13 cellular contexts compared by ENCODE assay signal in the genomic region with DNA sequence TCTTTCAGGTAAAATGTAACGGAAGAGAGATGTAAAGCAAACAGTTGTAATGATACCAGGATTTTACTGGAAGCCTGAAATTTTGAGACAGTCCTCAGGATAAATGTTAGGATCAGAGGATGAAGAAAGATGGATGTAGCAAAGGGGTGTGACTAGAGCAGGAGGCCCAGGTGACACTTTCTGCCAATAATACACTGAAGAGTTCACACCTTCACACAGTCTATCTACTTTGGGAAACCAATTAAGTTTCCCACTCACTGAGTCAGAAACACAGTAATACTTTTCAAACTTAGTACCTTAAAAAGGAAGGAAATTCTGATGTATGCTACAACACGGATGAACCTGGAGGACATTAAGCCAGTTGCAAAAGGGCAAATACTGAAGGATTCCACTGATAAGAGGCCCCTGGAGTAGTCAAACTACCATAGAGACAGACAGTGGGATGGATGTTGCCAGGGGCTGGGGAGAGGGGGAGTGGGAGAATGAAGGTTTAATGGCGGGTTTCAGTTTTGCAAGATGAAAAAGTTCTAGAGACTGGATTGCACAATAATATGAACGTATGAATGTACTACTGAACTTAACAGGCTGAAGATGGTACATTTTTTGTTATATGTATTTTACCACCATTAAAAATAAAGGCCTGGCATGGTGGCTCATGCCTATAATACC.
A peak's percentile ranks its signal among the peaks of the same experiment; 100 is the strongest.
DNase-seq lines count a peak whose midpoint lies in the region; ATAC-seq, FAIRE-seq and TF ChIP-seq lines count a peak whose summit lies in the region.
"Had no signal": no experiment of that assay in that cellular context is flagged by ENCODE, and none has a peak within 500 bp of the region (broad histone marks: within the 10 kb centered on the region; RNA-seq: fewer than 3 reads in every experiment).

No MANE protein-coding gene starts in this region.

- TF ChIP-seq CTCF in HepG2 (CRISPR knock-in tag; IDR thresholded peaks at IDR 0.05), result no peak
- TF ChIP-seq CTCF in right lobe of liver (IDR thresholded peaks at IDR 0.05), result no peak
- no peak for TF ChIP-seq CTCF in RWPE2 (IDR thresholded peaks at IDR 0.05; ENCODE audit: poor library complexity, severe bottlenecking)
- no peak for TF ChIP-seq CTCF in brain (conservative IDR thresholded peaks at IDR 0.05)
- no peak for TF ChIP-seq CTCF in endodermal cell (conservative IDR thresholded peaks at IDR 0.05)
- TF ChIP-seq CTCF in foreskin fibroblast (IDR thresholded peaks at IDR 0.05; ENCODE audit: low read depth, low read length), result no peak

- POLR2A ChIA-PET in HepG2 (lab: Yijun Ruan, JAX), result interaction anchor here (0.9 kb wide), 1 partner anchor 28 kb away, joined by 3 read pairs; no protein-coding TSS in a partner anchor

- no peak overlapping the region for H2AFZ ChIP-seq in HepG2 (ENCODE audit: low read length)

- no peak overlapping the region for H3K27ac ChIP-seq in HepG2 (ENCODE audit: extremely low read length, insufficient read depth, low read length)
- H3K27ac ChIP-seq in right lobe of liver, result no peak overlapping the region
- H3K27ac ChIP-seq in RWPE2 (ENCODE audit: poor library complexity, severe bottlenecking), result peak overlapping the region; percentile 60
- peak overlapping the region; percentile 95 for H3K27ac ChIP-seq in substantia nigra (ENCODE audit: low read depth, low read length, poor library complexity, severe bottlenecking)
- no peak overlapping the region for H3K27ac ChIP-seq in endodermal cell (ENCODE audit: low read depth, low read length)

- H3K4me3 ChIP-seq in HepG2 (replicated peaks in 1 of 3; ENCODE audit: insufficient read depth in 1 of 3, low read depth in 2 of 3, low read length in 3 of 3) (no peak overlapping the region), right lobe of liver (no peak overlapping the region), RWPE2 (ENCODE audit: severe bottlenecking) (no peak overlapping the region), endodermal cell (ENCODE audit: low read length) (no peak overlapping the region), foreskin fibroblast (ENCODE audit: low read depth in 1 of 2, low read length in 2 of 2) (no peak overlapping the region)
- H3K4me3 ChIP-seq: esophagus muscularis mucosa, stomach had no signal

- H3K4me2 ChIP-seq in HepG2 (ENCODE audit: low read depth, low read length), result peak overlapping the region; percentile 89

- H4K20me1 ChIP-seq in HepG2 (ENCODE audit: insufficient read depth, low read length), result peaks cover 61% of the 10 kb centered on the region

- ATAC-seq in HepG2 (no peak), right lobe of liver (no peak), RWPE2 (ENCODE audit: low read depth) (no peak)

- in situ Hi-C loops in HepG2 (cut with HindIII; ENCODE audit: extremely low pct_ligation_motif_present, low pct_unique_long_range_greater_than_20kb), result no loop called here

- H3K27me3 Mint-ChIP-seq in brain (peaks cover 8% of the 10 kb centered on the region), endodermal cell (ENCODE audit: insufficient read depth) (no peaks in the 10 kb centered on the region)

- H3K9me3 ChIP-seq in HepG2 (ENCODE audit: low read length), result no peaks in the 10 kb centered on the region
- H3K9me3 ChIP-seq in right lobe of liver, result no peaks in the 10 kb centered on the region
- no peaks in the 10 kb centered on the region for H3K9me3 ChIP-seq in RWPE2 (ENCODE audit: severe bottlenecking)
- no peaks in the 10 kb centered on the region for H3K9me3 ChIP-seq in endodermal cell (ENCODE audit: control insufficient read depth, low read length)
- H3K9me3 ChIP-seq: esophagus muscularis mucosa, stomach had no signal

- H3K36me3 Mint-ChIP-seq in brain (no peaks in the 10 kb centered on the region), endodermal cell (ENCODE audit: low read depth) (no peaks in the 10 kb centered on the region)

- peak overlapping the region; percentile 1 to 93 (median 89) for H3K4me3 Mint-ChIP-seq in brain
- H3K4me3 Mint-ChIP-seq in endodermal cell, result no peak overlapping the region

- H3K79me2 ChIP-seq in HepG2 (ENCODE audit: insufficient read depth, low read length), result peaks cover 57% of the 10 kb centered on the region

- H3K27ac Mint-ChIP-seq in brain, result peak overlapping the region in 4 of 5 experiments; percentile 17 to 98 (median 80)
- H3K27ac Mint-ChIP-seq in endodermal cell, result no peak overlapping the region

- H3K4me1 ChIP-seq in HepG2 (ENCODE audit: insufficient read depth, low read length) (peaks cover 85% of the 10 kb centered on the region), right lobe of liver (peaks cover 0 to 82% (median 25%) of the 10 kb centered on the region in 4 donors), RWPE2 (ENCODE audit: insufficient read depth, poor library complexity, severe bottlenecking) (peaks cover 43% of the 10 kb centered on the region), endodermal cell (ENCODE audit: control insufficient read depth, insufficient read depth, low read length) (peaks cover 40% of the 10 kb centered on the region)

- no peak for DNase-seq in HepG2 (ENCODE audit: low spot score)
- DNase-seq in right lobe of liver, result no peak
- no peak for DNase-seq in RWPE2 (ENCODE audit: low spot score)
- no peak for DNase-seq in substantia nigra (lab: John Stamatoyannopoulos, UW)
- DNase-seq in endodermal cell, result no peak
- no peak for DNase-seq in foreskin fibroblast
- DNase-seq in NCI-H2227 treated with DMSO at 0.1 percent for 48 hours (lab: John Stamatoyannopoulos, UW), result no peak
- DNase-seq: activated gamma-delta T cell treated with Interleukin-2 at 50 U/mL for 16 hours, mammary epithelial cell, stomach had no signal

- H3K27me3 ChIP-seq in HepG2 (ENCODE audit: control insufficient read depth in 1 of 2, insufficient read depth in 2 of 2, low read length in 2 of 2) (no peaks in the 10 kb centered on the region), right lobe of liver (no peaks in the 10 kb centered on the region), RWPE2 (ENCODE audit: insufficient read depth, poor library complexity, severe bottlenecking) (no peaks in the 10 kb centered on the region), endodermal cell (ENCODE audit: control insufficient read depth, insufficient read depth, low read length, poor library complexity, severe bottlenecking) (no peaks in the 10 kb centered on the region)
- H3K27me3 ChIP-seq: esophagus muscularis mucosa, stomach had no signal

- no peak overlapping the region for H3K9ac ChIP-seq in HepG2 (ENCODE audit: insufficient read depth, low read depth, low read length)
- H3K9ac ChIP-seq in endodermal cell (ENCODE audit: extremely low read depth, low read length, poor library complexity, severe bottlenecking), result no peak overlapping the region

- no peaks in the 10 kb centered on the region for H3K9me3 Mint-ChIP-seq in brain
- no peaks in the 10 kb centered on the region for H3K9me3 Mint-ChIP-seq in endodermal cell

- 47% methylated on average over 4 of the region's 4 CpGs for WGBS in HepG2 (ENCODE audit: low lambda C conversion rate)
- 38% methylated on average over 4 of the region's 4 CpGs for WGBS in right lobe of liver (ENCODE audit: insufficient coverage, low coverage, low lambda C conversion rate, missing lambda C conversion rate)
- WGBS in endodermal cell (ENCODE audit: insufficient coverage in 1 of 2, insufficient read length in 1 of 2), 2 experiments, result 91 to 98% methylated on average over 2 to 3 of the region's 4 CpGs

- TF ChIP-seq EP300 in HepG2 (IDR thresholded peaks at IDR 0.05; ENCODE audit: low read depth in 2 of 2, low read length in 2 of 2), result no peak
- TF ChIP-seq EP300 in HepG2 (CRISPR knock-in tag; IDR thresholded peaks at IDR 0.05; ENCODE audit: borderline replicate concordance), result no peak

- CTCF ChIA-PET in HepG2 (lab: Yijun Ruan, JAX; ENCODE audit: low intra/inter-chr PET ratio, low total read pairs), result no interaction called here

- FAIRE-seq in HepG2 (lab: Jason Lieb, UNC), result no peak
- FAIRE-seq: RCC 7860 had no signal

- TF ChIP-seq RAD21 in HepG2 (CRISPR knock-in tag; IDR thresholded peaks at IDR 0.05), result no peak

- no TSS peak for BruUV-seq in HepG2 (replicated peaks; lab: Mats Ljungman, UMichigan)

- TF ChIP-seq POLR2A in HepG2 (IDR thresholded peaks at IDR 0.05; ENCODE audit: insufficient read depth in 1 of 2, low read depth in 2 of 2, low read length in 2 of 2), result no peak
- TF ChIP-seq POLR2A in right lobe of liver (IDR thresholded peaks at IDR 0.05), result no peak

- H3K4me1 Mint-ChIP-seq in brain, result peaks cover 96% of the 10 kb centered on the region
- H3K4me1 Mint-ChIP-seq in endodermal cell, result peaks cover 74% of the 10 kb centered on the region

- intact Hi-C loops in HepG2 (cut with micrococcal nuclease; ENCODE audit: unreplicated experiment) (no loop called here), right lobe of liver (cut with DNase I) (no loop called here)

- H3K36me3 ChIP-seq in HepG2 (replicated peaks in 1 of 2; ENCODE audit: control insufficient read depth in 1 of 2, insufficient read depth in 2 of 2, low read length in 2 of 2), result no peaks in the 10 kb centered on the region
- H3K36me3 ChIP-seq in right lobe of liver, result no peaks in the 10 kb centered on the region
- H3K36me3 ChIP-seq in RWPE2 (ENCODE audit: low read depth), result no peaks in the 10 kb centered on the region
- H3K36me3 ChIP-seq in endodermal cell (ENCODE audit: control insufficient read depth, insufficient read depth, low read length), result no peaks in the 10 kb centered on the region
- H3K36me3 ChIP-seq: esophagus muscularis mucosa, stomach had no signal

TF ChIP-seq in HepG2, 621 proteins besides CTCF, POLR2A, EP300 and RAD21:
- TF ChIP-seq U2AF2 (IDR thresholded peaks at IDR 0.05; ENCODE audit: low read depth, low read length) (no peak), ZNF414 (CRISPR knock-in tag; IDR thresholded peaks at IDR 0.05) (no peak), TCF7L2 (IDR thresholded peaks at IDR 0.05; ENCODE audit: low read depth, low read length) (no peak), SP4 (CRISPR knock-in tag; IDR thresholded peaks at IDR 0.05) (no peak), ZSCAN31 (CRISPR knock-in tag; IDR thresholded peaks at IDR 0.05; ENCODE audit: low read depth) (no peak), CEBPG (CRISPR knock-in tag; IDR thresholded peaks at IDR 0.05) (peak; percentile 55), RFX3 (CRISPR knock-in tag; IDR thresholded peaks at IDR 0.05) (no peak), CREB1 (IDR thresholded peaks at IDR 0.05) (no peak), CREB1 (CRISPR knock-in tag; IDR thresholded peaks at IDR 0.05) (no peak), ATF7-NPFF (CRISPR knock-in tag; IDR thresholded peaks at IDR 0.05; ENCODE audit: low read depth) (no peak), ZNF367 (CRISPR knock-in tag; IDR thresholded peaks at IDR 0.05; ENCODE audit: borderline replicate concordance) (no peak), RAD51 (IDR thresholded peaks at IDR 0.05; ENCODE audit: borderline replicate concordance) (no peak), CEBPB (IDR thresholded peaks at IDR 0.05; ENCODE audit: borderline replicate concordance, low read depth, low read length) (peak; percentile 87), ZNF331 (CRISPR knock-in tag; IDR thresholded peaks at IDR 0.05) (no peak)

Comparison
In these comparisons a context has a peak if more than half of its experiments do, and no peak if none do; other contexts are left out.
1. H3K27ac ChIP-seq: peak in RWPE2 (single experiment) and substantia nigra (single experiment); none in HepG2 (single experiment), right lobe of liver (0 of 3) and endodermal cell (single experiment).